Comparison of ENCODE assay signal across 1 cellular context in the genomic region with DNA sequence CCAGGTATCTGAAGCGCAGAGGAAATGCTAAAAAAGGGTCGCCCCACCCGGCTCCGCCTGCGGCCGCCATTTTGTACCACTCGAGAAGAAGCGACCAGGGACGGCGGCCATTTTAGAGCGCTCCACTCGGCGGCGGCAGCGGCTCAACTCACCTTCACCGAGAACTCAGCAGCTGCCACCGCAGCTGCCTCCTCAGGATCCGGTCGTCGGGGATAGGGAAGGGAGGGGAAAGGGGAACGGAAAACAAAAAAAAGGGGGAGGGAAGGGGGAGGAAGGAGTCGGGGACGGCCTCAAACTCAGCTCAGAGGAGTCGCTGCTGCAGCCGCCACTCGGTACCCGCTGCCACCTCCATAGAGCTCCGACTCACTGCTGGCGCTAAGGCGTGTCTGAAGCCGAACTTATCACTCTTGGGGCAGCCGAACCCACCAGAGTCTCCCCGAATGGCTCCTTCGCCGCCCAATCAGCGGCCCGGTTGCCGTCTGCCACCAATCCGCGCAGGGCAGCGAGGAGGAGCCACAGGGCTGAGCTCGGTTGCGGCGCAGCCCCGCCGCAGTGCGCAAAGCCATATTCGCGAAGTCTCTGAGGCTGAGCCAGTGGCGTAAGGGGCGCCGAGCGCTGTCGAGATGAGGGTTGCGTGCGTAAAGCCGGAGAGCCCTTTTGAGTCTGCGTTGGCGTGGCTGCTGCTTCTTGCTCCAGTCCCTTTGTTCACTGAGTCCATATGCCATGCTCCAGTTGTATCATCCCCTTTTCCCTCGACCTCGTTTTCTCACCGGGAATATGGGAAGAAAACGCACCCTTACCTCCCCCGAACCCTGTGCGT.
A peak's percentile ranks its signal among the peaks of the same experiment; 100 is the strongest.
TF ChIP-seq lines count a peak whose summit lies in the region.

Gene EIF4G2, minus strand, starts transcription at position 374 of the 820 bp plus-strand sequence.

TF ChIP-seq in HEK293, 187 proteins besides CTCF, POLR2A, EP300 and RAD21 (continued from another document and continues in another):
- TF ChIP-seq ZNF76 (tag by site-specific recombination; IDR thresholded peaks at IDR 0.05; ENCODE audit: borderline replicate concordance, low read depth): peak; percentile 39; the same call in 1 of the 2 replicates
- TF ChIP-seq ZNF112 (tag by site-specific recombination; IDR thresholded peaks at IDR 0.05): no peak
- no peak for TF ChIP-seq ZNF529 (tag by site-specific recombination; IDR thresholded peaks at IDR 0.05; ENCODE audit: insufficient replicate concordance)
- no peak for TF ChIP-seq SCRT2 (tag by site-specific recombination; IDR thresholded peaks at IDR 0.05)
- 0 out of 2 replicates have a peak, but pooled peaks have one; percentile 69 for TF ChIP-seq ZNF561 (tag by site-specific recombination; IDR thresholded peaks at IDR 0.05; ENCODE audit: borderline replicate concordance)
- no peak for TF ChIP-seq ZNF211 (tag by site-specific recombination; IDR thresholded peaks at IDR 0.05; ENCODE audit: low read depth)
- peak; percentile 65; the same call in 1 of the 2 replicates for TF ChIP-seq MZF1 (tag by site-specific recombination; IDR thresholded peaks at IDR 0.05; ENCODE audit: borderline replicate concordance)
- TF ChIP-seq BCL6B (tag by site-specific recombination; IDR thresholded peaks at IDR 0.05): no peak
- no peak for TF ChIP-seq ZNF571 (tag by site-specific recombination; IDR thresholded peaks at IDR 0.05)
- peak; percentile 88 for TF ChIP-seq ZNF324 (tag by site-specific recombination; IDR thresholded peaks at IDR 0.05)
- no peak for TF ChIP-seq ZNF157 (tag by site-specific recombination; IDR thresholded peaks at IDR 0.05)
- 0 out of 2 replicates have a peak, but pooled peaks have one; percentile 17 for TF ChIP-seq MYNN (tag by site-specific recombination; IDR thresholded peaks at IDR 0.05; ENCODE audit: borderline replicate concordance)
- TF ChIP-seq HOXA7 (CRISPR knock-in tag; IDR thresholded peaks at IDR 0.05; ENCODE audit: borderline replicate concordance): no peak
- no peak for TF ChIP-seq ZNF274 (IDR thresholded peaks at IDR 0.05; ENCODE audit: low read length)
- TF ChIP-seq ZNF274 (tag by site-specific recombination; IDR thresholded peaks at IDR 0.05; ENCODE audit: borderline replicate concordance): no peak
- no peak for TF ChIP-seq ZNF585B (tag by site-specific recombination; IDR thresholded peaks at IDR 0.05)
- no peak for TF ChIP-seq ZNF677 (tag by site-specific recombination; IDR thresholded peaks at IDR 0.05)
- no peak for TF ChIP-seq HOXD13 (CRISPR knock-in tag; IDR thresholded peaks at IDR 0.05; ENCODE audit: borderline replicate concordance)
- TF ChIP-seq, protein P1, sequence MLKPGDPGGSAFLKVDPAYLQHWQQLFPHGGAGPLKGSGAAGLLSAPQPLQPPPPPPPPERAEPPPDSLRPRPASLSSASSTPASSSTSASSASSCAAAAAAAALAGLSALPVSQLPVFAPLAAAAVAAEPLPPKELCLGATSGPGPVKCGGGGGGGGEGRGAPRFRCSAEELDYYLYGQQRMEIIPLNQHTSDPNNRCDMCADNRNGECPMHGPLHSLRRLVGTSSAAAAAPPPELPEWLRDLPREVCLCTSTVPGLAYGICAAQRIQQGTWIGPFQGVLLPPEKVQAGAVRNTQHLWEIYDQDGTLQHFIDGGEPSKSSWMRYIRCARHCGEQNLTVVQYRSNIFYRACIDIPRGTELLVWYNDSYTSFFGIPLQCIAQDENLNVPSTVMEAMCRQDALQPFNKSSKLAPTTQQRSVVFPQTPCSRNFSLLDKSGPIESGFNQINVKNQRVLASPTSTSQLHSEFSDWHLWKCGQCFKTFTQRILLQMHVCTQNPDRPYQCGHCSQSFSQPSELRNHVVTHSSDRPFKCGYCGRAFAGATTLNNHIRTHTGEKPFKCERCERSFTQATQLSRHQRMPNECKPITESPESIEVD (tag by site-specific recombination; IDR thresholded peaks at IDR 0.05): no peak
- TF ChIP-seq, protein P2, sequence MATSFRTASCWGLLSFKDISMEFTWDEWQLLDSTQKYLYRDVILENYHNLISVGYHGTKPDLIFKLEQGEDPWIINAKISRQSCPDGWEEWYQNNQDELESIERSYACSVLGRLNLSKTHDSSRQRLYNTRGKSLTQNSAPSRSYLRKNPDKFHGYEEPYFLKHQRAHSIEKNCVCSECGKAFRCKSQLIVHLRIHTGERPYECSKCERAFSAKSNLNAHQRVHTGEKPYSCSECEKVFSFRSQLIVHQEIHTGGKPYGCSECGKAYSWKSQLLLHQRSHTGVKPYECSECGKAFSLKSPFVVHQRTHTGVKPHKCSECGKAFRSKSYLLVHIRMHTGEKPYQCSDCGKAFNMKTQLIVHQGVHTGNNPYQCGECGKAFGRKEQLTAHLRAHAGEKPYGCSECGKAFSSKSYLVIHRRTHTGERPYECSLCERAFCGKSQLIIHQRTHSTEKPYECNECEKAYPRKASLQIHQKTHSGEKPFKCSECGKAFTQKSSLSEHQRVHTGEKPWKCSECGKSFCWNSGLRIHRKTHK (tag by site-specific recombination; IDR thresholded peaks at IDR 0.05): no peak
- no peak for TF ChIP-seq ZNF18 (tag by site-specific recombination; IDR thresholded peaks at IDR 0.05)
- TF ChIP-seq ZNF624 (tag by site-specific recombination; IDR thresholded peaks at IDR 0.05): no peak
- no peak for TF ChIP-seq ZNF701 (tag by site-specific recombination; IDR thresholded peaks at IDR 0.05)
- TF ChIP-seq, protein P3, sequence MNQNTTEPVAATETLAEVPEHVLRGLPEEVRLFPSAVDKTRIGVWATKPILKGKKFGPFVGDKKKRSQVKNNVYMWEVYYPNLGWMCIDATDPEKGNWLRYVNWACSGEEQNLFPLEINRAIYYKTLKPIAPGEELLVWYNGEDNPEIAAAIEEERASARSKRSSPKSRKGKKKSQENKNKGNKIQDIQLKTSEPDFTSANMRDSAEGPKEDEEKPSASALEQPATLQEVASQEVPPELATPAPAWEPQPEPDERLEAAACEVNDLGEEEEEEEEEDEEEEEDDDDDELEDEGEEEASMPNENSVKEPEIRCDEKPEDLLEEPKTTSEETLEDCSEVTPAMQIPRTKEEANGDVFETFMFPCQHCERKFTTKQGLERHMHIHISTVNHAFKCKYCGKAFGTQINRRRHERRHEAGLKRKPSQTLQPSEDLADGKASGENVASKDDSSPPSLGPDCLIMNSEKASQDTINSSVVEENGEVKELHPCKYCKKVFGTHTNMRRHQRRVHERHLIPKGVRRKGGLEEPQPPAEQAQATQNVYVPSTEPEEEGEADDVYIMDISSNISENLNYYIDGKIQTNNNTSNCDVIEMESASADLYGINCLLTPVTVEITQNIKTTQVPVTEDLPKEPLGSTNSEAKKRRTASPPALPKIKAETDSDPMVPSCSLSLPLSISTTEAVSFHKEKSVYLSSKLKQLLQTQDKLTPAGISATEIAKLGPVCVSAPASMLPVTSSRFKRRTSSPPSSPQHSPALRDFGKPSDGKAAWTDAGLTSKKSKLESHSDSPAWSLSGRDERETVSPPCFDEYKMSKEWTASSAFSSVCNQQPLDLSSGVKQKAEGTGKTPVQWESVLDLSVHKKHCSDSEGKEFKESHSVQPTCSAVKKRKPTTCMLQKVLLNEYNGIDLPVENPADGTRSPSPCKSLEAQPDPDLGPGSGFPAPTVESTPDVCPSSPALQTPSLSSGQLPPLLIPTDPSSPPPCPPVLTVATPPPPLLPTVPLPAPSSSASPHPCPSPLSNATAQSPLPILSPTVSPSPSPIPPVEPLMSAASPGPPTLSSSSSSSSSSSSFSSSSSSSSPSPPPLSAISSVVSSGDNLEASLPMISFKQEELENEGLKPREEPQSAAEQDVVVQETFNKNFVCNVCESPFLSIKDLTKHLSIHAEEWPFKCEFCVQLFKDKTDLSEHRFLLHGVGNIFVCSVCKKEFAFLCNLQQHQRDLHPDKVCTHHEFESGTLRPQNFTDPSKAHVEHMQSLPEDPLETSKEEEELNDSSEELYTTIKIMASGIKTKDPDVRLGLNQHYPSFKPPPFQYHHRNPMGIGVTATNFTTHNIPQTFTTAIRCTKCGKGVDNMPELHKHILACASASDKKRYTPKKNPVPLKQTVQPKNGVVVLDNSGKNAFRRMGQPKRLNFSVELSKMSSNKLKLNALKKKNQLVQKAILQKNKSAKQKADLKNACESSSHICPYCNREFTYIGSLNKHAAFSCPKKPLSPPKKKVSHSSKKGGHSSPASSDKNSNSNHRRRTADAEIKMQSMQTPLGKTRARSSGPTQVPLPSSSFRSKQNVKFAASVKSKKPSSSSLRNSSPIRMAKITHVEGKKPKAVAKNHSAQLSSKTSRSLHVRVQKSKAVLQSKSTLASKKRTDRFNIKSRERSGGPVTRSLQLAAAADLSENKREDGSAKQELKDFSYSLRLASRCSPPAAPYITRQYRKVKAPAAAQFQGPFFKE (tag by site-specific recombination; IDR thresholded peaks at IDR 0.05; ENCODE audit: borderline replicate concordance): no peak
- no peak for TF ChIP-seq ZNF140 (tag by site-specific recombination; IDR thresholded peaks at IDR 0.05)
- TF ChIP-seq ZNF202 (tag by site-specific recombination; IDR thresholded peaks at IDR 0.05; ENCODE audit: borderline replicate concordance): no peak
- no peak for TF ChIP-seq SETDB1 (IDR thresholded peaks at IDR 0.05; ENCODE audit: insufficient read length, low read length)
- TF ChIP-seq ZNF600 (tag by site-specific recombination; IDR thresholded peaks at IDR 0.05): peak; percentile 37
- no peak for TF ChIP-seq ZNF707 (tag by site-specific recombination; IDR thresholded peaks at IDR 0.05)
- TF ChIP-seq ZNF221 (tag by site-specific recombination; IDR thresholded peaks at IDR 0.05; ENCODE audit: borderline replicate concordance): no peak
- TF ChIP-seq YY1 (tag by site-specific recombination; IDR thresholded peaks at IDR 0.05): peak; percentile 92
- no peak for TF ChIP-seq GLI2 (tag by site-specific recombination; IDR thresholded peaks at IDR 0.05; ENCODE audit: borderline replicate concordance, low read depth)
- peak; percentile 77 for TF ChIP-seq ZNF639 (tag by site-specific recombination; IDR thresholded peaks at IDR 0.05)
- TF ChIP-seq ZBTB8A (tag by site-specific recombination; IDR thresholded peaks at IDR 0.05): peak; percentile 47; the same call in 1 of the 2 replicates
- no peak for TF ChIP-seq ZNF426 (tag by site-specific recombination; IDR thresholded peaks at IDR 0.05)
- no peak for TF ChIP-seq ZNF670 (tag by site-specific recombination; IDR thresholded peaks at IDR 0.05; ENCODE audit: low read depth)
- no peak for TF ChIP-seq ZNF776 (tag by site-specific recombination; IDR thresholded peaks at IDR 0.05; ENCODE audit: borderline replicate concordance)
- no peak for TF ChIP-seq ZNF121 (tag by site-specific recombination; IDR thresholded peaks at IDR 0.05)
- TF ChIP-seq, protein P4, sequence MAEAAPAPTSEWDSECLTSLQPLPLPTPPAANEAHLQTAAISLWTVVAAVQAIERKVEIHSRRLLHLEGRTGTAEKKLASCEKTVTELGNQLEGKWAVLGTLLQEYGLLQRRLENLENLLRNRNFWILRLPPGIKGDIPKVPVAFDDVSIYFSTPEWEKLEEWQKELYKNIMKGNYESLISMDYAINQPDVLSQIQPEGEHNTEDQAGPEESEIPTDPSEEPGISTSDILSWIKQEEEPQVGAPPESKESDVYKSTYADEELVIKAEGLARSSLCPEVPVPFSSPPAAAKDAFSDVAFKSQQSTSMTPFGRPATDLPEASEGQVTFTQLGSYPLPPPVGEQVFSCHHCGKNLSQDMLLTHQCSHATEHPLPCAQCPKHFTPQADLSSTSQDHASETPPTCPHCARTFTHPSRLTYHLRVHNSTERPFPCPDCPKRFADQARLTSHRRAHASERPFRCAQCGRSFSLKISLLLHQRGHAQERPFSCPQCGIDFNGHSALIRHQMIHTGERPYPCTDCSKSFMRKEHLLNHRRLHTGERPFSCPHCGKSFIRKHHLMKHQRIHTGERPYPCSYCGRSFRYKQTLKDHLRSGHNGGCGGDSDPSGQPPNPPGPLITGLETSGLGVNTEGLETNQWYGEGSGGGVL (tag by site-specific recombination; IDR thresholded peaks at IDR 0.05): 0 out of 2 replicates have a peak, but pooled peaks have one; percentile 56
